Comparison of ENCODE assay signal across 21 cellular contexts in the genomic region with DNA sequence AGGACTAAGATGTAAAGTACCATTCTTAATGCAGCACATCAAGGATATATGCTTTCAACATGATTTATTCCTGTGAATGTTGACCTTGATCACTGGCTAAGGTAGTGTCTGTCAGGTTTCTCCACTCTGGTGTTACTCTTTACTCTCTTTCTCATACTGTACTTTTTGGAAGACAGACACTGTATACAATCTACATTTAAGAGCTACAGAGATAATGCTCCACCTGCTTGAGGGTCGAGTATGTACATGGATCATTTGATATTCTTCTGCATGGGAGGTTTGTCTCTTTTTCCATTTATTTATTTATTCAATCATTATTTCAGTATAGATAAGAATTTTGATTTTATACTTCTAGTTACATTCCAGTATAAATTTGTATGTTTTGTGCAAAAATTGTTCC.
"Had no signal": no experiment of that assay in that cellular context is flagged by ENCODE, and none has a peak within 500 bp of the region (broad histone marks: within the 10 kb centered on the region; RNA-seq: fewer than 3 reads in every experiment).

No MANE protein-coding gene starts in this region.

- H3K4me3 ChIP-seq: body of pancreas, left lung, lung, mucosa of descending colon, spleen, thoracic aorta had no signal

- DNase-seq: activated CD4-positive, alpha-beta T cell treated with anti-CD3 and anti-CD28 coated beads for 4 hours; activated CD4-positive, alpha-beta T cell treated with anti-CD3 and anti-CD28 coated beads, Interleukin-2, amount 50 U/mL, for 48 hours; activated CD8-positive, alpha-beta memory T cell treated with anti-CD3 and anti-CD28 coated beads for 24 hours; activated effector memory CD4-positive, alpha-beta T cell treated with Interleukin-2 at 50 U/mL for 16 hours; activated naive CD4-positive, alpha-beta T cell treated with Interleukin-2 at 50 U/mL for 16 hours; aorta; body of pancreas; cortex of kidney; effector memory CD8-positive, alpha-beta T cell; foreskin fibroblast; kidney glomerular epithelial cell; left lung; mesendoderm; mucosa of descending colon; right cardiac atrium; spleen; stimulated activated CD4-positive, alpha-beta T cell treated with anti-CD3 and anti-CD28 coated beads, Interleukin-4, amount 100 ng/mL, for 1 hour; stimulated activated naive CD8-positive, alpha-beta T cell treated with anti-CD3 and anti-CD28 coated beads, Interleukin-15, Interleukin-2, amounts not matched to agents 100 U/mL and 50 U/mL, for 24 hours; trophoblast cell had no signal
